18 cellular contexts compared by ENCODE assay signal in genomic region chr10:70542565-70542938, GRCh38. TPM values are rescaled to one million over a fixed set of nuclear protein-coding genes. Genes with fewer than 3 reads are reported as not detected.
DNase-seq lines count a peak whose midpoint lies in the region; ATAC-seq, FAIRE-seq and TF ChIP-seq lines count a peak whose summit lies in the region.
"Had no signal": no experiment of that assay in that cellular context is flagged by ENCODE, and none has a peak within 500 bp of the region (broad histone marks: within the 10 kb centered on the region; RNA-seq: fewer than 3 reads in every experiment).

No MANE protein-coding gene starts in this region.

- peak; percentile 15 to 18 for TF ChIP-seq RAD21 in liver (IDR thresholded peaks at IDR 0.05)
- no peak for TF ChIP-seq RAD21 in HepG2 (CRISPR knock-in tag; IDR thresholded peaks at IDR 0.05)

- H3K79me2 ChIP-seq in HepG2 (ENCODE audit: insufficient read depth, low read length) (no peaks in the 10 kb centered on the region), OCI-LY3 (ENCODE audit: low read length) (no peaks in the 10 kb centered on the region), endothelial cell of umbilical vein (ENCODE audit: control insufficient read depth, insufficient read depth, low read length) (no peaks in the 10 kb centered on the region)

- TF ChIP-seq POLR2A in HepG2 (IDR thresholded peaks at IDR 0.05; ENCODE audit: insufficient read depth in 1 of 2, low read depth in 2 of 2, low read length in 2 of 2) = no peak
- TF ChIP-seq POLR2A in endothelial cell of umbilical vein (IDR thresholded peaks at IDR 0.05; ENCODE audit: low read depth, low read length) = no peak

- TF ChIP-seq CTCF in liver (IDR thresholded peaks at IDR 0.05; ENCODE audit: low read depth, low read length, missing input control) (no peak), HepG2 (CRISPR knock-in tag; IDR thresholded peaks at IDR 0.05) (no peak), OCI-LY3 (IDR thresholded peaks at IDR 0.05; ENCODE audit: low read depth, low read length) (0 out of 2 replicates have a peak, but pooled peaks have one; percentile 10), endothelial cell of umbilical vein (IDR thresholded peaks at IDR 0.05; ENCODE audit: extremely low read depth in 1 of 2, insufficient read depth in 1 of 2, low read depth in 1 of 2, low read length in 2 of 2) (peak in 1 of 2 donors; percentile 2)

- H3K4me2 ChIP-seq in HepG2 (ENCODE audit: low read depth, low read length) (no peak overlapping the region), OCI-LY3 (ENCODE audit: low read length) (no peak overlapping the region), endothelial cell of umbilical vein (ENCODE audit: insufficient read depth, low read length) (no peak overlapping the region)

- H3K9ac ChIP-seq in liver (ENCODE audit: low read depth in 1 of 2, low read length in 2 of 2) (no peak overlapping the region), HepG2 (ENCODE audit: insufficient read depth, low read depth, low read length) (no peak overlapping the region), OCI-LY3 (ENCODE audit: low read length) (no peak overlapping the region), endothelial cell of umbilical vein (replicated peaks; ENCODE audit: extremely low read depth, insufficient read depth, low read length) (no peak overlapping the region)

- no peak for ATAC-seq in HepG2
- no peak for ATAC-seq in HG02642 (IDR thresholded peaks at IDR 0.05; ENCODE audit: poor library complexity, unreplicated experiment)
- ATAC-seq: natural killer cell treated with Interleukin-12 subunit alpha and Interleukin-12 subunit beta and Interleukin-15 and Interleukin-18, amount 100 ng/mL, for 72 hours had no signal

- H4K20me1 ChIP-seq in HepG2 (ENCODE audit: insufficient read depth, low read length) (no peaks in the 10 kb centered on the region), OCI-LY3 (ENCODE audit: insufficient read depth, low read length) (no peaks in the 10 kb centered on the region), endothelial cell of umbilical vein (replicated peaks; ENCODE audit: control insufficient read depth, extremely low read depth, insufficient read depth, low read length) (no peaks in the 10 kb centered on the region)

- 88% methylated on average over 3 of the region's 3 CpGs for WGBS in liver
- WGBS in HepG2 (ENCODE audit: low lambda C conversion rate) = 45% methylated on average over 3 of the region's 3 CpGs

- H3K4me1 ChIP-seq in liver (ENCODE audit: control insufficient read depth in 4 of 4, insufficient read depth in 4 of 4, low read length in 3 of 4) = peaks cover 0 to 9% (median 3%) of the 10 kb centered on the region in 4 donors
- H3K4me1 ChIP-seq in HepG2 (ENCODE audit: insufficient read depth, low read length) = peaks cover 32% of the 10 kb centered on the region
- peaks cover 10% of the 10 kb centered on the region; the same call in 1 of the 2 replicates for H3K4me1 ChIP-seq in OCI-LY3 (ENCODE audit: low read length)
- no peaks in the 10 kb centered on the region for H3K4me1 ChIP-seq in endothelial cell of umbilical vein (ENCODE audit: control insufficient read depth, extremely low read depth, insufficient read depth, low read length)

- H3K27ac ChIP-seq in liver (ENCODE audit: low read depth in 1 of 2, low read length in 2 of 2) (no peak overlapping the region), HepG2 (ENCODE audit: extremely low read length, insufficient read depth, low read length) (no peak overlapping the region), OCI-LY3 (ENCODE audit: low read length) (no peak overlapping the region), endothelial cell of umbilical vein (ENCODE audit: insufficient read depth, low read depth, low read length) (no peak overlapping the region)

- no peaks in the 10 kb centered on the region for H3K9me3 ChIP-seq in liver (ENCODE audit: control insufficient read depth in 4 of 4, low read length in 3 of 4)
- no peaks in the 10 kb centered on the region for H3K9me3 ChIP-seq in HepG2 (ENCODE audit: low read length)
- H3K9me3 ChIP-seq in OCI-LY3 (ENCODE audit: insufficient read depth, low read length) = no peaks in the 10 kb centered on the region
- no peaks in the 10 kb centered on the region for H3K9me3 ChIP-seq in endothelial cell of umbilical vein (replicated peaks; ENCODE audit: control insufficient read depth, insufficient read depth, low read length)

- H2AFZ ChIP-seq in HepG2 (ENCODE audit: low read length) = no peak overlapping the region
- H2AFZ ChIP-seq in OCI-LY3 (ENCODE audit: low read depth, low read length) = no peak overlapping the region
- no peak overlapping the region for H2AFZ ChIP-seq in endothelial cell of umbilical vein (ENCODE audit: low read depth, low read length)

- no peaks in the 10 kb centered on the region for H3K36me3 ChIP-seq in liver (ENCODE audit: control insufficient read depth in 4 of 4, insufficient read depth in 3 of 4, low read depth in 1 of 4, low read length in 3 of 4)
- H3K36me3 ChIP-seq in HepG2 (replicated peaks in 1 of 2; ENCODE audit: control insufficient read depth in 1 of 2, insufficient read depth in 2 of 2, low read length in 2 of 2) = no peaks in the 10 kb centered on the region
- H3K36me3 ChIP-seq in OCI-LY3 (replicated peaks; ENCODE audit: low read depth, low read length) = peaks cover 3% of the 10 kb centered on the region
- peaks cover 3 to 4% of the 10 kb centered on the region in 2 experiments for H3K36me3 ChIP-seq in endothelial cell of umbilical vein (ENCODE audit: control insufficient read depth in 2 of 2, extremely low read depth in 1 of 2, insufficient read depth in 2 of 2, low read length in 2 of 2)

- dilution Hi-C loops in endothelial cell of umbilical vein (cut with MboI; ENCODE audit: extremely low pct_ligation_motif_present, low sequenced_read_pairs) = no loop called here

- CTCF ChIA-PET in HepG2 (lab: Yijun Ruan, JAX; ENCODE audit: low intra/inter-chr PET ratio, low total read pairs) = interaction anchor here (1.6 kb wide), 1 partner anchor 81 kb away, joined by 4 read pairs; no protein-coding TSS in a partner anchor
- CTCF ChIA-PET in endothelial cell of umbilical vein (lab: Charles Lee) = interaction anchor here (0.6 to 12.4 kb wide), 3 partner anchors 77 to 321 kb away, joined by 3 to 196 read pairs (median 5); no protein-coding TSS in a partner anchor

- H3K27me3 ChIP-seq in liver (ENCODE audit: control insufficient read depth in 4 of 4, insufficient read depth in 4 of 4, low read length in 3 of 4) (no peaks in the 10 kb centered on the region), HepG2 (ENCODE audit: control insufficient read depth in 1 of 2, insufficient read depth in 2 of 2, low read length in 2 of 2) (peaks cover 3 to 27% of the 10 kb centered on the region in 2 experiments; a peak in 3 of 5 replicates), OCI-LY3 (ENCODE audit: low read depth, low read length) (no peaks in the 10 kb centered on the region), endothelial cell of umbilical vein (ENCODE audit: control insufficient read depth in 2 of 2, insufficient read depth in 2 of 2, low read length in 2 of 2) (no peaks in the 10 kb centered on the region)

- POLR2A ChIA-PET in HepG2 (lab: Yijun Ruan, JAX) (no interaction called here), endothelial cell of umbilical vein (lab: Charles Lee) (no interaction called here)

- H3K4me3 ChIP-seq in liver (ENCODE audit: low read depth in 1 of 3, low read length in 3 of 3) (no peak overlapping the region), HepG2 (replicated peaks in 1 of 3; ENCODE audit: insufficient read depth in 1 of 3, low read depth in 2 of 3, low read length in 3 of 3) (no peak overlapping the region), OCI-LY3 (ENCODE audit: low read length) (no peak overlapping the region), endothelial cell of umbilical vein (replicated peaks in 1 of 3; ENCODE audit: insufficient read depth in 1 of 3, low read depth in 1 of 3, low read length in 3 of 3) (no peak overlapping the region)

- intact Hi-C loops in HepG2 (cut with micrococcal nuclease; ENCODE audit: unreplicated experiment) = no loop called here
- intact Hi-C loops in endothelial cell of umbilical vein (cut with micrococcal nuclease) = no loop called here

- H3K9me1 ChIP-seq in endothelial cell of umbilical vein (replicated peaks; ENCODE audit: control insufficient read depth, extremely low read depth, insufficient read depth, low read length) = no peaks in the 10 kb centered on the region

- DNase-seq in HepG2 (ENCODE audit: low spot score) (no peak), endothelial cell of umbilical vein (ENCODE audit: low read depth, low spot score) (no peak), NCI-H2196 (lab: John Stamatoyannopoulos, UW; ENCODE audit: unreplicated experiment) (no peak), AG08396 (ENCODE audit: low spot score) (no peak)
- no peak for DNase-seq in central memory CD4-positive, alpha-beta T cell
- DNase-seq: activated effector memory CD4-positive, alpha-beta T cell treated with anti-CD3 and anti-CD28 coated beads, Interleukin-2, amount 50 U/mL, for 16 hours; anterior cingulate cortex; HCEC 1CT; NCI-H146; stimulated activated CD4-positive, alpha-beta T cell treated with anti-CD3 and anti-CD28 coated beads, Interleukin-2, amount 100 ng/mL, for 48 hours; stimulated activated CD8-positive, alpha-beta memory T cell treated with anti-CD3 and anti-CD28 coated beads, Interleukin-4, amount 100 ng/mL, for 48 hours; SW 1271 had no signal

- TF ChIP-seq EP300 in HepG2 (IDR thresholded peaks at IDR 0.05; ENCODE audit: low read depth in 2 of 2, low read length in 2 of 2) (no peak), HepG2 (CRISPR knock-in tag; IDR thresholded peaks at IDR 0.05; ENCODE audit: borderline replicate concordance) (no peak)

- in situ Hi-C loops in HepG2 (cut with HindIII; ENCODE audit: extremely low pct_ligation_motif_present, low pct_unique_long_range_greater_than_20kb) = no loop called here

- FAIRE-seq in HepG2 (lab: Jason Lieb, UNC) (no peak), endothelial cell of umbilical vein (lab: Jason Lieb, UNC) (peak; percentile 49)
- FAIRE-seq: frontal cortex had no signal

- no TSS peak for BruUV-seq in HepG2 (replicated peaks; lab: Mats Ljungman, UMichigan)
- BruUV-seq in endothelial cell of umbilical vein (replicated peaks; lab: Mats Ljungman, UMichigan) = no TSS peak

RNA-seq across cellular contexts. Expression of gene PRF1, which starts 60.0 kb away (rescaled TPM):
- 1 to 10 TPM; 2.8 TPM for total RNA-seq in liver
- polyA plus RNA-seq in liver = 1 to 10 TPM; 2.5 to 3.1 TPM
- total RNA-seq in HepG2 (2016; rRNA removed; fragmentation: Illumina TruSeq; extraction: Trizol) = 0.32 and 1.00 TPM in 2 replicates
- not detected in 2 replicates for total RNA-seq in HepG2 (2016; cell fraction: cytosol; rRNA removed; fragmentation: Illumina TruSeq; extraction: Trizol; ENCODE audit: low read depth)
- 0.18 and 1.2 TPM in 2 replicates for total RNA-seq in HepG2 (2016; cell fraction: insoluble cytoplasmic fraction; rRNA removed; fragmentation: Illumina TruSeq; extraction: Trizol)
- total RNA-seq in HepG2 (2016; cell fraction: membrane; rRNA removed; fragmentation: Illumina TruSeq; extraction: Trizol) = 0.06 and 0.17 TPM in 2 replicates
- 0.69 and 1.4 TPM in 2 replicates for total RNA-seq in HepG2 (2016; cell fraction: nucleus; rRNA removed; fragmentation: Illumina TruSeq; extraction: Trizol)
- 1.4 and 1.7 TPM in 2 replicates for polyA plus RNA-seq in HepG2 (2011; rRNA removed)
- polyA plus RNA-seq in HepG2 (2011; cell fraction: cytosol; rRNA removed) = 1.0 and 1.1 TPM in 2 replicates
- polyA plus RNA-seq in HepG2 (2011; cell fraction: nucleus; rRNA removed) = 0.39 and 0.62 TPM in 2 replicates
- 0.08 and 1.0 TPM in 2 replicates for polyA plus RNA-seq in HepG2 (2012)
- polyA plus RNA-seq in HepG2 (2016; cell fraction: cytosol; fragmentation: Illumina TruSeq; extraction: Trizol; ENCODE audit: low read depth) = not detected in 2 replicates
- 0.21 and 0.38 TPM in 2 replicates for polyA plus RNA-seq in HepG2 (2016; cell fraction: insoluble cytoplasmic fraction; fragmentation: Illumina TruSeq; extraction: Trizol; ENCODE audit: low read depth)
- polyA plus RNA-seq in HepG2 (2016; cell fraction: membrane; fragmentation: Illumina TruSeq; extraction: Trizol; ENCODE audit: low read depth) = 0.17 and 0.45 TPM in 2 replicates
- polyA plus RNA-seq in HepG2 (2016; cell fraction: nucleus; fragmentation: Illumina TruSeq; extraction: Trizol; ENCODE audit: insufficient read depth, low read depth) = 2.3 and 3.3 TPM in 2 replicates
- 1.6 TPM in 1 of 2 replicates, not detected in the other for polyA minus RNA-seq in HepG2 (2011; rRNA and poly(A)+ RNA removed; ENCODE audit: low replicate concordance)
- 0.99 and 1.1 TPM in 2 replicates for polyA minus RNA-seq in HepG2 (2011; cell fraction: cytosol; rRNA and poly(A)+ RNA removed)
- 0.37 TPM in 1 of 2 replicates, not detected in the other for polyA minus RNA-seq in HepG2 (2011; cell fraction: nucleus; rRNA and poly(A)+ RNA removed)
- not detected in 2 replicates for total RNA-seq in endothelial cell of umbilical vein
- polyA plus RNA-seq in endothelial cell of umbilical vein = not detected in 2 replicates
- polyA plus RNA-seq in endothelial cell of umbilical vein (2011; cell fraction: cytosol; rRNA removed) = not detected in 2 replicates
- polyA plus RNA-seq in endothelial cell of umbilical vein (2011; cell fraction: nucleus; rRNA removed) = not detected in 2 replicates
- not detected in 2 replicates for polyA plus RNA-seq in endothelial cell of umbilical vein (2012)
- polyA minus RNA-seq in endothelial cell of umbilical vein = not detected in 2 replicates
- polyA minus RNA-seq in endothelial cell of umbilical vein (2011; cell fraction: cytosol; rRNA and poly(A)+ RNA removed) = not detected
- not detected in 2 replicates for polyA minus RNA-seq in endothelial cell of umbilical vein (2011; cell fraction: nucleus; rRNA and poly(A)+ RNA removed)
- total RNA-seq: frontal cortex, NCI-H460 had no signal
